21 cellular contexts compared by ENCODE assay signal in the genomic region with DNA sequence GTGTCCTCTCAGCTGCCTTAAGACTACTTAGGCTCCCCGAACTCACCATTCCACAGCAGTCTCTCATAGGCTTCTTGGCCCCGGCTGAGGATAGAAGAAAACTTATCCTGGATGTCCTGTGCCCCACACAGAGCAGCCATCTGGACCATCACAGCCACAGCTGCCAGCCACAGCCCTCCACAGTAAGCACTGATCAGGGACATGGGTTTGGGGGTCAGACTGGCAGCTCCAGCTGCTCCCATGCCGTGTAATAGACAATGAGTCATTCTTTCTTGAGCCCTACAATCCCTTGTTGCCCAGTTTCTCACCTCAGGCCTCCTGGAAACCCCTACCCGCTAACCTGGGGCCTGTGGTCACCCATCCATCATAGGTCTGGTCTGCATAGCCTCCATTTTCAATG. TPM values are rescaled to one million over a fixed set of nuclear protein-coding genes. Genes with fewer than 3 reads are reported as not detected.
"Had no signal": no experiment of that assay in that cellular context is flagged by ENCODE, and none has a peak within 500 bp of the region (broad histone marks: within the 10 kb centered on the region; RNA-seq: fewer than 3 reads in every experiment).

No MANE protein-coding gene starts in this region.

- H3K27ac Mint-ChIP-seq: activated naive CD8-positive, alpha-beta T cell treated with anti-CD3 and anti-CD28 coated beads for 36 hours; mesothelial cell of epicardium; nephron; progenitor cell of endocrine pancreas had no signal

- FAIRE-seq: keratinocyte, TTC549 had no signal

- H3K4me3 Mint-ChIP-seq: activated naive CD8-positive, alpha-beta T cell treated with anti-CD3 and anti-CD28 coated beads for 36 hours; mesothelial cell of epicardium; nephron had no signal

- H3K27me3 ChIP-seq: body of pancreas, stomach, testis, upper lobe of left lung had no signal

- ATAC-seq: body of pancreas, lower lobe of right lung had no signal

- DNase-seq: activated CD4-positive, alpha-beta T cell treated with anti-CD3 and anti-CD28 coated beads, Interleukin-2, amount 50 U/mL, for 4 hours; activated naive CD8-positive, alpha-beta T cell treated with anti-CD3 and anti-CD28 coated beads for 36 hours; amygdala; body of pancreas; central memory CD4-positive, alpha-beta T cell; erythroblast; foreskin melanocyte; hypothalamus; lower lobe of right lung; occipital lobe; stomach; SW 1271; testis; upper lobe of left lung had no signal

- H3K4me3 ChIP-seq: body of pancreas, coronary artery, lower lobe of right lung, stomach, testis, upper lobe of left lung had no signal

- H3K9me3 ChIP-seq: body of pancreas, lower lobe of right lung, stomach, testis, upper lobe of left lung had no signal

- H3K27me3 Mint-ChIP-seq: activated naive CD8-positive, alpha-beta T cell treated with anti-CD3 and anti-CD28 coated beads for 36 hours; progenitor cell of endocrine pancreas had no signal

- H3K9me3 Mint-ChIP-seq: activated naive CD8-positive, alpha-beta T cell treated with anti-CD3 and anti-CD28 coated beads for 36 hours; mesothelial cell of epicardium; nephron had no signal

- H3K27ac ChIP-seq: body of pancreas, coronary artery, lower lobe of right lung, testis, upper lobe of left lung had no signal

RNA-seq across cellular contexts. Expression of a gene that starts 15.9 kb away (rescaled TPM):
- total RNA-seq: body of pancreas, lower lobe of right lung, mesothelial cell of epicardium, occipital lobe, progenitor cell of endocrine pancreas, skeletal muscle tissue, stomach had no signal
